ENCODE assay signal across 8 cellular contexts in the genomic region with DNA sequence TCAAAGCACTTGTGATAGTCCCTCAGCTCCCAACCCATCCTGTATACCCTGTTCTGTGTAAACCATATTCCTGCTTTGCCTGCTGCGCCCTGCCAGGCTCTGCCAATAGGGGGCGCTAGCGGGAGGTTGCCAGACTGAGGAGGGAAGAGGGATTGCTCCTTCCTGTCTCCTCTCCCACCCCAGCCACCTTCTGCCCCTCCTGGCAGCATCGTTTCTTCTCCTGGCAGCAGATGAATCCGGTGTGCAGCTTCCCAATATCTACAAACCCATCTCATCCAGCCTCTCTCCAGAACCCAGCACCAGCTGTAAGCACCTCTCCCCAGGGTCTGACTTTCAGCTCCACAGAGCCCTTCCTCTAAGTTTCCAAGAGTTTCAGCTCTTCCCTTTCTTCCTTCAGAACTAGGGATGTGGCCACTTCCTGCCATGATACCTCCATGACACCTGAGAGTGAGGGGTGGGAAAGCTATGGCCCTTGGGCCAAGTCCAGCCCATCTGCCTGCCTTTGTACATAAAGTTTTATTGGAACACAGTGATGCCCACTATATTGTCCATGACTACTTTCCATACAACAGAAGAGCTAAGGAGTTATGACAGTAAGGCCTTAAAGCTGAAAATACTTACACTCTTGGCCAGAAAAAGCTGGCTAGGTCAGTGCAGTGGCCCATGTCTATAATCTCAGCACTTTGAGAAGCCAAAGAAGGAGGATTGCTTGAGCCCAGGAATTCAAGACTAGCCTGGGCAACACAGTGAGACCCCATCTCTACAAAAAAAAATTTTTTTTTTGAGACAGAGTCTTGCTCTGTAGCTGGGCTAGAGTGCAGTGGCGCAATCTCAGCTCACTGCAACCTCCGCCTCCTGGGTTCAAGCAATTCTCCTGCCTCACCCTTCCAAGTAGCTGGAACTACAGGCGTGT. TPM values are rescaled to one million over a fixed set of nuclear protein-coding genes. Genes with fewer than 3 reads are reported as not detected.
DNase-seq lines count a peak whose midpoint lies in the region; TF ChIP-seq lines count a peak whose summit lies in the region.

No MANE protein-coding gene starts in this region.

- peak; percentile 98 for TF ChIP-seq CTCF in BE2C (IDR thresholded peaks at IDR 0.05; ENCODE audit: low read depth, low read length)
- peak; percentile 79 for TF ChIP-seq CTCF in HL-60 (IDR thresholded peaks at IDR 0.05; ENCODE audit: insufficient read depth, low read length)

- H3K9ac ChIP-seq in iPS-15b (ENCODE audit: low read depth, low read length), result peak overlapping the region; percentile 13

- no peak overlapping the region for H3K27ac ChIP-seq in HL-60 (replicated peaks)

- peak overlapping the region; percentile 46 for H3K4me3 ChIP-seq in BE2C (ENCODE audit: low read depth, low read length)
- no peak overlapping the region for H3K4me3 ChIP-seq in HL-60 (replicated peaks; ENCODE audit: insufficient read depth, low read length)
- H3K4me3 ChIP-seq in iPS-15b (ENCODE audit: low read depth, low read length), result peak overlapping the region; percentile 39

- no peaks in the 10 kb centered on the region for H3K9me3 ChIP-seq in BE2C
- no peaks in the 10 kb centered on the region for H3K9me3 ChIP-seq in iPS-15b (ENCODE audit: control insufficient read depth, insufficient read depth, low read length)

- H3K4me1 ChIP-seq in BE2C (no peaks in the 10 kb centered on the region), iPS-15b (ENCODE audit: control insufficient read depth, insufficient read depth, low read length) (peaks cover 3% of the 10 kb centered on the region)

- H3K27me3 ChIP-seq in BE2C, result no peaks in the 10 kb centered on the region
- H3K27me3 ChIP-seq in HL-60 (ENCODE audit: insufficient read depth, poor library complexity, severe bottlenecking), result no peaks in the 10 kb centered on the region
- no peaks in the 10 kb centered on the region for H3K27me3 ChIP-seq in iPS-15b (ENCODE audit: control insufficient read depth, insufficient read depth, low read length)

- DNase-seq in BE2C, result peak; percentile 84
- DNase-seq in HL-60 (ENCODE audit: low read depth in 1 of 2, low spot score in 1 of 2), result no peak
- DNase-seq in activated CD4-positive, alpha-beta T cell treated with anti-CD3 and anti-CD28 coated beads, Interleukin-2, amount 50 U/mL, for 1 hour, result peak; percentile 9
- DNase-seq in nucleus accumbens (lab: John Stamatoyannopoulos, UW), result no peak
- no peak for DNase-seq in DMS153 (lab: John Stamatoyannopoulos, UW)
- no peak for DNase-seq in HuH-7.5 (ENCODE audit: low spot score)
- DNase-seq in Ammon's horn (ENCODE audit: low spot score), result no peak

- H3K36me3 ChIP-seq in BE2C (no peaks in the 10 kb centered on the region), iPS-15b (ENCODE audit: control insufficient read depth, insufficient read depth, low read length) (peaks cover 10% of the 10 kb centered on the region)

RNA-seq across cellular contexts. Expression of a gene that starts 34.5 kb away (rescaled TPM):
- polyA plus RNA-seq in BE2C (2012; ENCODE audit: insufficient read depth, insufficient read length, low read depth), result 523 TPM

RNA-seq across cellular contexts. Expression of a gene that starts 41.4 kb away (rescaled TPM):
- polyA plus RNA-seq in BE2C (2012; ENCODE audit: insufficient read depth, insufficient read length, low read depth), result 29.2 TPM

RNA-seq across cellular contexts. Expression of a gene that starts 47.4 kb away (rescaled TPM):
- 63.4 TPM for polyA plus RNA-seq in BE2C (2012; ENCODE audit: insufficient read depth, insufficient read length, low read depth)

Comparison
In these comparisons a context has a peak if more than half of its experiments do, and no peak if none do; other contexts are left out.
1. DNase-seq: peak in BE2C (single experiment) and activated CD4-positive, alpha-beta T cell treated with anti-CD3 and anti-CD28 coated beads, Interleukin-2, amount 50 U/mL, for 1 hour (single experiment); none in HL-60 (0 of 2), nucleus accumbens (0 of 56), DMS153 (single experiment), HuH-7.5 (single experiment) and Ammon's horn (single experiment).